Comparison of ENCODE assay signal across 8 cellular contexts in genomic region chr12:123601602-123602489, GRCh38. TPM values are rescaled to one million over a fixed set of nuclear protein-coding genes. Genes with fewer than 3 reads are reported as not detected.
DNase-seq lines count a peak whose midpoint lies in the region; ATAC-seq, FAIRE-seq and TF ChIP-seq lines count a peak whose summit lies in the region.

Gene DDX55 (plus strand): TSS chr12:123602099. CDS start chr12:123602149, 50 bp downstream.

- FAIRE-seq in pancreas (lab: Jason Lieb, UNC): no peak

- no peaks in the 10 kb centered on the region for H3K27me3 Mint-ChIP-seq in activated naive CD4-positive, alpha-beta T cell treated with anti-CD3 and anti-CD28 coated beads, Interleukin-2, amount 50 U/mL, for 24 hours
- peaks cover 5% of the 10 kb centered on the region for H3K27me3 Mint-ChIP-seq in glutamatergic neuron (ENCODE audit: unreplicated experiment)

- peaks cover 0 to 7% (median 0%) of the 10 kb centered on the region in 3 donors for H3K4me1 ChIP-seq in pancreas
- H3K4me1 ChIP-seq in thyroid gland: peaks cover 5 to 15% of the 10 kb centered on the region in 2 donors

- peak within 1 kb of the TSS; percentile 78 to 89 (median 86) for H3K27ac ChIP-seq in pancreas
- H3K27ac ChIP-seq in thyroid gland: peak within 1 kb of the TSS; percentile 53 to 69 (median 68)

- WGBS in pancreas, 2 donors: 0 to 1% methylated on average over 78 to 81 of the region's 81 CpGs
- WGBS in thyroid gland, 2 donors: 0 to 1% methylated on average over 7 to 52 of the region's 81 CpGs

- TF ChIP-seq CTCF in glutamatergic neuron (IDR thresholded peaks at IDR 0.05; ENCODE audit: partially characterized antibody, unreplicated experiment) (no peak), pancreas (IDR thresholded peaks at IDR 0.05) (peak in 2 of 4 donors; percentile 13 to 32), thyroid gland (IDR thresholded peaks at IDR 0.05) (peak in 5 of 6 experiments; percentile 31 to 91 (median 73))

- peak within 1 kb of the TSS; percentile 91 for H3K4me3 Mint-ChIP-seq in activated naive CD4-positive, alpha-beta T cell treated with anti-CD3 and anti-CD28 coated beads, Interleukin-2, amount 50 U/mL, for 24 hours
- peak within 1 kb of the TSS; percentile 98 for H3K4me3 Mint-ChIP-seq in glutamatergic neuron (ENCODE audit: unreplicated experiment)

- peak within 1 kb of the TSS; percentile 97 for H3K27ac Mint-ChIP-seq in activated naive CD4-positive, alpha-beta T cell treated with anti-CD3 and anti-CD28 coated beads, Interleukin-2, amount 50 U/mL, for 24 hours
- peak within 1 kb of the TSS; percentile 89 for H3K27ac Mint-ChIP-seq in glutamatergic neuron (ENCODE audit: unreplicated experiment)

- H3K36me3 ChIP-seq in H7 (replicated peaks; ENCODE audit: control insufficient read depth, insufficient read depth, low read length): peaks cover 15% of the 10 kb centered on the region
- H3K36me3 ChIP-seq in pancreas: peaks cover 5 to 18% (median 7%) of the 10 kb centered on the region in 3 donors
- H3K36me3 ChIP-seq in thyroid gland: peaks cover 13 to 24% of the 10 kb centered on the region in 2 donors

- H3K9me3 Mint-ChIP-seq in activated naive CD4-positive, alpha-beta T cell treated with anti-CD3 and anti-CD28 coated beads, Interleukin-2, amount 50 U/mL, for 24 hours: no peaks in the 10 kb centered on the region
- H3K9me3 Mint-ChIP-seq in glutamatergic neuron (ENCODE audit: unreplicated experiment): peaks cover 10% of the 10 kb centered on the region

- H3K36me3 Mint-ChIP-seq in activated naive CD4-positive, alpha-beta T cell treated with anti-CD3 and anti-CD28 coated beads, Interleukin-2, amount 50 U/mL, for 24 hours: peaks cover 13% of the 10 kb centered on the region
- H3K36me3 Mint-ChIP-seq in glutamatergic neuron (ENCODE audit: unreplicated experiment): no peaks in the 10 kb centered on the region

- H3K9me3 ChIP-seq in pancreas (no peaks in the 10 kb centered on the region), thyroid gland (no peaks in the 10 kb centered on the region)

- peaks cover 30% of the 10 kb centered on the region for H3K4me1 Mint-ChIP-seq in activated naive CD4-positive, alpha-beta T cell treated with anti-CD3 and anti-CD28 coated beads, Interleukin-2, amount 50 U/mL, for 24 hours
- H3K4me1 Mint-ChIP-seq in glutamatergic neuron (ENCODE audit: low read depth, unreplicated experiment): peaks cover 10% of the 10 kb centered on the region

- peak in 1 of 2 donors; percentile 59 for TF ChIP-seq POLR2A in thyroid gland (IDR thresholded peaks at IDR 0.05)

- ATAC-seq in SK-N-SH treated with all-trans-retinoic acid at 6 μM for 48 hours (peak; percentile 97), pancreas (peak; percentile 97 to 99 (median 98))

- H3K4me3 ChIP-seq in H7 (ENCODE audit: insufficient read depth, low read depth, low read length) (peak within 1 kb of the TSS; percentile 100), pancreas (peak within 1 kb of the TSS; percentile 93 to 99 (median 98)), thyroid gland (replicated peaks in 1 of 3) (peak within 1 kb of the TSS; percentile 67 to 80 (median 70))

- intact Hi-C loops in pancreas (cut with DNase I): no loop called here
- intact Hi-C loops in thyroid gland (cut with DNase I): no loop called here

- no peaks in the 10 kb centered on the region for H3K27me3 ChIP-seq in H7 (ENCODE audit: control insufficient read depth, insufficient read depth, low read length)
- H3K27me3 ChIP-seq in pancreas: no peaks in the 10 kb centered on the region
- no peaks in the 10 kb centered on the region for H3K27me3 ChIP-seq in thyroid gland

- DNase-seq in GM03348 (ENCODE audit: low spot score): peak; percentile 92
- DNase-seq in H7: peak; percentile 92
- DNase-seq in M059J (ENCODE audit: low read depth): peak; percentile 78
- peak; percentile 85 for DNase-seq in glutamatergic neuron
- DNase-seq in pancreas: peak; percentile 74 to 94 (median 82)
- DNase-seq in thyroid gland: peak; percentile 81 to 85

TF ChIP-seq in SK-N-SH treated with all-trans-retinoic acid at 6 μM for 48 hours, 23 proteins besides CTCF, POLR2A, EP300 and RAD21 (continues in another document):
- TF ChIP-seq TSHZ2 (CRISPR knock-in tag; IDR thresholded peaks at IDR 0.05): 0 out of 2 replicates have a peak, but pooled peaks have one; percentile 26
- no peak for TF ChIP-seq TCF4 (CRISPR knock-in tag; IDR thresholded peaks at IDR 0.05; ENCODE audit: borderline replicate concordance)
- no peak for TF ChIP-seq PATZ1 (CRISPR knock-in tag; IDR thresholded peaks at IDR 0.05; ENCODE audit: borderline replicate concordance)
- TF ChIP-seq ZNF8 (CRISPR knock-in tag; IDR thresholded peaks at IDR 0.05): no peak
- TF ChIP-seq, protein P1, sequence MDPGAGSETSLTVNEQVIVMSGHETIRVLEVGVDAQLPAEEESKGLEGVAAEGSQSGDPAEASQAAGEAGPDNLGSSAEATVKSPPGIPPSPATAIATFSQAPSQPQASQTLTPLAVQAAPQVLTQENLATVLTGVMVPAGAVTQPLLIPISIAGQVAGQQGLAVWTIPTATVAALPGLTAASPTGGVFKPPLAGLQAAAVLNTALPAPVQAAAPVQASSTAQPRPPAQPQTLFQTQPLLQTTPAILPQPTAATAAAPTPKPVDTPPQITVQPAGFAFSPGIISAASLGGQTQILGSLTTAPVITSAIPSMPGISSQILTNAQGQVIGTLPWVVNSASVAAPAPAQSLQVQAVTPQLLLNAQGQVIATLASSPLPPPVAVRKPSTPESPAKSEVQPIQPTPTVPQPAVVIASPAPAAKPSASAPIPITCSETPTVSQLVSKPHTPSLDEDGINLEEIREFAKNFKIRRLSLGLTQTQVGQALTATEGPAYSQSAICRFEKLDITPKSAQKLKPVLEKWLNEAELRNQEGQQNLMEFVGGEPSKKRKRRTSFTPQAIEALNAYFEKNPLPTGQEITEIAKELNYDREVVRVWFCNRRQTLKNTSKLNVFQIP (CRISPR knock-in tag; IDR thresholded peaks at IDR 0.05; ENCODE audit: borderline replicate concordance, low read depth): peak; percentile 88; the same call in 1 of the 2 replicates
- no peak for TF ChIP-seq ESRRG (CRISPR knock-in tag; IDR thresholded peaks at IDR 0.05)
- no peak for TF ChIP-seq CREB5 (CRISPR knock-in tag; IDR thresholded peaks at IDR 0.05; ENCODE audit: low read depth)
- no peak for TF ChIP-seq RARB (CRISPR knock-in tag; IDR thresholded peaks at IDR 0.05)
- TF ChIP-seq ZNF70 (CRISPR knock-in tag; IDR thresholded peaks at IDR 0.05): no peak
- no peak for TF ChIP-seq ZFP30 (CRISPR knock-in tag; IDR thresholded peaks at IDR 0.05)
- peak; percentile 65; the same call in 1 of the 2 replicates for TF ChIP-seq CSDC2 (CRISPR knock-in tag; IDR thresholded peaks at IDR 0.05)
- TF ChIP-seq ZC3H10 (CRISPR knock-in tag; IDR thresholded peaks at IDR 0.05): no peak
- TF ChIP-seq OSR1 (CRISPR knock-in tag; IDR thresholded peaks at IDR 0.05): no peak

RNA-seq across cellular contexts. Expression of gene DDX55, which starts in this region (rescaled TPM):
- total RNA-seq in H7 (2014; rRNA removed; shearing (Covaris generic)): 35.2 and 37.5 TPM in 2 replicates
- total RNA-seq in M059J (2014; rRNA removed; shearing (Covaris generic)): 18.9 and 33.6 TPM in 2 replicates
- total RNA-seq in glutamatergic neuron (ENCODE audit: unreplicated experiment) (25.2 TPM), pancreas (10 to 100 TPM in 3 of 6 donors, 1 to 10 TPM in 3; 6.6 to 13.0 (median 10.1) TPM), thyroid gland (10 to 100 TPM; 14.1 to 22.2 (median 17.8) TPM)
- 10 to 100 TPM; 15.0 to 21.8 TPM for polyA plus RNA-seq in pancreas

Comparison
In these comparisons a context has a peak if more than half of its experiments do, and no peak if none do; other contexts are left out.
1. Peak in every context shown above with its lines: DNase-seq, ATAC-seq, H3K4me3 ChIP-seq and H3K27ac ChIP-seq.